Comparison of ENCODE assay signal across 1 cellular context in genomic region chr14:23306412-23307145, GRCh38.
TF ChIP-seq lines count a peak whose summit lies in the region.

Gene BCL2L2 (plus strand): TSS chr14:23306833. CDS start chr14:23307768, 935 bp downstream.

TF ChIP-seq in K562, 482 proteins besides CTCF, POLR2A, EP300 and RAD21 (continued from another document):
- peak; percentile 70 for TF ChIP-seq POLR2B (IDR thresholded peaks at IDR 0.05; ENCODE audit: low read depth, partially characterized antibody)
- no peak for TF ChIP-seq ZNF318 (IDR thresholded peaks at IDR 0.05; ENCODE audit: borderline replicate concordance in 1 of 2, low read depth in 1 of 2)
- no peak for TF ChIP-seq PTTG1 (tag; IDR thresholded peaks at IDR 0.05; ENCODE audit: low read depth)
- TF ChIP-seq RFX1 (IDR thresholded peaks at IDR 0.05): no peak
- no peak for TF ChIP-seq ZNF668 (CRISPR knock-in tag; IDR thresholded peaks at IDR 0.05)
- TF ChIP-seq DACH1 (IDR thresholded peaks at IDR 0.05; ENCODE audit: partially characterized antibody): no peak
- TF ChIP-seq MTA1 (IDR thresholded peaks at IDR 0.05; ENCODE audit: borderline replicate concordance): peak; percentile 100
- TF ChIP-seq THRA (IDR thresholded peaks at IDR 0.05): no peak
- TF ChIP-seq TFAM (CRISPR knock-in tag; conservative IDR thresholded peaks at IDR 0.05): no peak
- peak; percentile 70 for TF ChIP-seq MTA3 (IDR thresholded peaks at IDR 0.05; ENCODE audit: borderline replicate concordance)
- TF ChIP-seq MLLT1 (IDR thresholded peaks at IDR 0.05): peak in 1 of 2 experiments; percentile 97; a peak in 2 of 4 replicates
- peak; percentile 79 for TF ChIP-seq RBFOX2 (IDR thresholded peaks at IDR 0.05; ENCODE audit: low read depth, low read length)
- peak; percentile 70 for TF ChIP-seq ZBTB40 (IDR thresholded peaks at IDR 0.05)
- 0 out of 2 replicates have a peak, but pooled peaks have one; percentile 13 for TF ChIP-seq ZBTB40 (CRISPR knock-in tag; IDR thresholded peaks at IDR 0.05)
- TF ChIP-seq HNRNPUL1 (IDR thresholded peaks at IDR 0.05; ENCODE audit: low read length): no peak
- no peak for TF ChIP-seq ZNF76 (CRISPR knock-in tag; IDR thresholded peaks at IDR 0.05; ENCODE audit: borderline replicate concordance)
- peak in 1 of 2 experiments; percentile 85; a peak in 2 of 4 replicates for TF ChIP-seq ZNF639 (CRISPR knock-in tag; conservative IDR thresholded peaks at IDR 0.05 in 1 of 2, IDR thresholded peaks at IDR 0.05 in 1 of 2)
- TF ChIP-seq ATF6 (CRISPR knock-in tag; IDR thresholded peaks at IDR 0.05): peak; percentile 66; the same call in 1 of the 2 replicates
- peak; percentile 24; the same call in 1 of the 2 replicates for TF ChIP-seq ATF7 (IDR thresholded peaks at IDR 0.05)
TF ChIP-seq in K562: peak in this region for 114.
